ENCODE assay signal across 9 cellular contexts in the genomic region with DNA sequence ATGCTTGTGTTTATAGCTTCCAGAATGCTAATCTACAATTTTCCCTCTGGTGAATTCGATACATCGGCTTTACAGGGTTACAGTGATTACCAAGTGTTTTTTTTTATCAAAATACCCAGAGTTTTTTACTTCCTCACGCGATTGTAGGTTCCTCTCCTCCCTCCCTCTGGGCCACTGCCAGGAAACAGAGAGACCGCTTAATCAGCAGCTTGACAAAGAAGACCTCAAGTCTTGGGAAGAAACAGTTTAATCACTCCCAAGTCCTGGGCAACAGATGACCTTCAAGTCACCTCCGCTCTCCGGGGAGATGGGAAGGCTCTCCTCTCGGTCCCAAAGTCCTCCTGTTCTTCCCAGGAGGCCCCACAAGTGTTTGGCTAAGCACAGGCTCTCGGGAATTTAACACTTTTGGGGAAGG. TPM values are rescaled to one million over a fixed set of nuclear protein-coding genes. Genes with fewer than 3 reads are reported as not detected.
A peak's percentile ranks its signal among the peaks of the same experiment; 100 is the strongest.
DNase-seq lines count a peak whose midpoint lies in the region; ATAC-seq and TF ChIP-seq lines count a peak whose summit lies in the region.
"Had no signal": no experiment of that assay in that cellular context is flagged by ENCODE, and none has a peak within 500 bp of the region (broad histone marks: within the 10 kb centered on the region; RNA-seq: fewer than 3 reads in every experiment).

No MANE protein-coding gene starts in this region.

- CTCF ChIA-PET in WTC11 (lab: Charles Lee) = interaction anchor here (1.3 to 2.4 kb wide), 2 partner anchors 13 to 187 kb away, joined by 4 to 16 read pairs; no protein-coding TSS in a partner anchor

- intact Hi-C loops in right cardiac atrium (cut with DNase I) = no loop called here
- intact Hi-C loops in activated T-helper 1 cell treated with anti-CD3 and anti-CD28 coated beads, Interleukin-12 subunit alpha, Interleukin-12 subunit beta, Interleukin-2, Interleukin-4 antibody, amounts not matched to agents 30 ng/mL and 10 ng/mL and 1 ng/mL, durations not matched to agents 14 hours and 24 hours and 36 hours (cut with micrococcal nuclease) = no loop called here

- POLR2A ChIA-PET in WTC11 (lab: Charles Lee) = no interaction called here

- H3K27ac Mint-ChIP-seq in WTC11 = peak overlapping the region; percentile 48; the same call in 1 of the 2 replicates
- no peak overlapping the region for H3K27ac Mint-ChIP-seq in activated T-cell treated with anti-CD3 and anti-CD28 coated beads, Interleukin-2, amount 50 U/mL, for 24 hours
- no peak overlapping the region for H3K27ac Mint-ChIP-seq in activated T-helper 1 cell treated with anti-CD3 and anti-CD28 coated beads, Interleukin-12 subunit alpha, Interleukin-12 subunit beta, Interleukin-2, Interleukin-4 antibody, amounts not matched to agents 30 ng/mL and 10 ng/mL and 1 ng/mL, durations not matched to agents 14 hours and 24 hours and 36 hours

- no peak for TF ChIP-seq CTCF in WTC11 (IDR thresholded peaks at IDR 0.05)

- peak; percentile 44; the same call in 1 of the 2 replicates for ATAC-seq in WTC11
- ATAC-seq in right cardiac atrium = peak; percentile 53 to 63
- ATAC-seq in GM21381 (IDR thresholded peaks at IDR 0.05; ENCODE audit: unreplicated experiment) = no peak
- ATAC-seq in HG02852 (IDR thresholded peaks at IDR 0.05; ENCODE audit: unreplicated experiment) = no peak

- peaks cover 11% of the 10 kb centered on the region for H3K4me1 Mint-ChIP-seq in WTC11
- H3K4me1 Mint-ChIP-seq in activated T-cell treated with anti-CD3 and anti-CD28 coated beads, Interleukin-2, amount 50 U/mL, for 24 hours (ENCODE audit: low read depth) = peaks cover 6% of the 10 kb centered on the region
- H3K4me1 Mint-ChIP-seq in activated T-helper 1 cell treated with anti-CD3 and anti-CD28 coated beads, Interleukin-12 subunit alpha, Interleukin-12 subunit beta, Interleukin-2, Interleukin-4 antibody, amounts not matched to agents 30 ng/mL and 10 ng/mL and 1 ng/mL, durations not matched to agents 14 hours and 24 hours and 36 hours (ENCODE audit: low read depth) = no peaks in the 10 kb centered on the region

- H3K27me3 Mint-ChIP-seq in WTC11 (ENCODE audit: low read depth) = no peaks in the 10 kb centered on the region
- H3K27me3 Mint-ChIP-seq in activated T-cell treated with anti-CD3 and anti-CD28 coated beads, Interleukin-2, amount 50 U/mL, for 24 hours = peaks cover 23% of the 10 kb centered on the region
- peaks cover 26% of the 10 kb centered on the region for H3K27me3 Mint-ChIP-seq in activated T-helper 1 cell treated with anti-CD3 and anti-CD28 coated beads, Interleukin-12 subunit alpha, Interleukin-12 subunit beta, Interleukin-2, Interleukin-4 antibody, amounts not matched to agents 30 ng/mL and 10 ng/mL and 1 ng/mL, durations not matched to agents 14 hours and 24 hours and 36 hours (ENCODE audit: insufficient read depth)

- DNase-seq in ELF-1 (ENCODE audit: low read depth, low spot score) (peak; percentile 28), WTC11 (ENCODE audit: low spot score) (no peak), right cardiac atrium (peak; percentile 87 to 92 (median 90)), putamen (ENCODE audit: low spot score) (peak; percentile 47)
- no peak for DNase-seq in activated T-cell treated with anti-CD3 and anti-CD28 coated beads, Interleukin-2, amount 50 U/mL, for 24 hours
- DNase-seq in activated T-helper 1 cell treated with anti-CD3 and anti-CD28 coated beads, Interleukin-12 subunit alpha, Interleukin-12 subunit beta, Interleukin-2, Interleukin-4 antibody, amounts not matched to agents 30 ng/mL and 10 ng/mL and 1 ng/mL, durations not matched to agents 14 hours and 24 hours and 36 hours (ENCODE audit: low spot score) = no peak
- DNase-seq: NCI-H510A treated with DMSO at 0.1 percent for 48 hours had no signal

- H3K4me3 Mint-ChIP-seq in WTC11 = no peak overlapping the region
- H3K4me3 Mint-ChIP-seq in activated T-cell treated with anti-CD3 and anti-CD28 coated beads, Interleukin-2, amount 50 U/mL, for 24 hours = no peak overlapping the region
- no peak overlapping the region for H3K4me3 Mint-ChIP-seq in activated T-helper 1 cell treated with anti-CD3 and anti-CD28 coated beads, Interleukin-12 subunit alpha, Interleukin-12 subunit beta, Interleukin-2, Interleukin-4 antibody, amounts not matched to agents 30 ng/mL and 10 ng/mL and 1 ng/mL, durations not matched to agents 14 hours and 24 hours and 36 hours

- H3K4me3 ChIP-seq in right cardiac atrium (ENCODE audit: low read length) = no peak overlapping the region

- no peaks in the 10 kb centered on the region for H3K36me3 Mint-ChIP-seq in WTC11
- H3K36me3 Mint-ChIP-seq in activated T-cell treated with anti-CD3 and anti-CD28 coated beads, Interleukin-2, amount 50 U/mL, for 24 hours (ENCODE audit: low read depth) = no peaks in the 10 kb centered on the region
- H3K36me3 Mint-ChIP-seq in activated T-helper 1 cell treated with anti-CD3 and anti-CD28 coated beads, Interleukin-12 subunit alpha, Interleukin-12 subunit beta, Interleukin-2, Interleukin-4 antibody, amounts not matched to agents 30 ng/mL and 10 ng/mL and 1 ng/mL, durations not matched to agents 14 hours and 24 hours and 36 hours (ENCODE audit: low read depth) = no peaks in the 10 kb centered on the region

- no peak overlapping the region for H3K27ac ChIP-seq in right cardiac atrium (ENCODE audit: low read length)

- H3K9me3 ChIP-seq in right cardiac atrium (ENCODE audit: control insufficient read depth, low read length) = no peaks in the 10 kb centered on the region

- peaks cover 5% of the 10 kb centered on the region for H3K4me1 ChIP-seq in right cardiac atrium (ENCODE audit: control insufficient read depth, insufficient read depth, low read length)

- WGBS in right cardiac atrium = 11% methylated on average over 9 of the region's 9 CpGs

- H3K9me3 Mint-ChIP-seq in WTC11 = no peaks in the 10 kb centered on the region
- H3K9me3 Mint-ChIP-seq in activated T-cell treated with anti-CD3 and anti-CD28 coated beads, Interleukin-2, amount 50 U/mL, for 24 hours = no peaks in the 10 kb centered on the region
- H3K9me3 Mint-ChIP-seq in activated T-helper 1 cell treated with anti-CD3 and anti-CD28 coated beads, Interleukin-12 subunit alpha, Interleukin-12 subunit beta, Interleukin-2, Interleukin-4 antibody, amounts not matched to agents 30 ng/mL and 10 ng/mL and 1 ng/mL, durations not matched to agents 14 hours and 24 hours and 36 hours = no peaks in the 10 kb centered on the region

- no peaks in the 10 kb centered on the region for H3K27me3 ChIP-seq in right cardiac atrium (ENCODE audit: control insufficient read depth, insufficient read depth)

TF ChIP-seq in WTC11, 78 proteins besides CTCF, POLR2A, EP300 and RAD21 (continues in another document):
- TF ChIP-seq, protein P1, sequence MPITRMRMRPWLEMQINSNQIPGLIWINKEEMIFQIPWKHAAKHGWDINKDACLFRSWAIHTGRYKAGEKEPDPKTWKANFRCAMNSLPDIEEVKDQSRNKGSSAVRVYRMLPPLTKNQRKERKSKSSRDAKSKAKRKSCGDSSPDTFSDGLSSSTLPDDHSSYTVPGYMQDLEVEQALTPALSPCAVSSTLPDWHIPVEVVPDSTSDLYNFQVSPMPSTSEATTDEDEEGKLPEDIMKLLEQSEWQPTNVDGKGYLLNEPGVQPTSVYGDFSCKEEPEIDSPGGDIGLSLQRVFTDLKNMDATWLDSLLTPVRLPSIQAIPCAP (CRISPR knock-in tag; IDR thresholded peaks at IDR 0.05) = no peak
- TF ChIP-seq ZNF416 (CRISPR knock-in tag; IDR thresholded peaks at IDR 0.05) = no peak
- TF ChIP-seq, protein P2, sequence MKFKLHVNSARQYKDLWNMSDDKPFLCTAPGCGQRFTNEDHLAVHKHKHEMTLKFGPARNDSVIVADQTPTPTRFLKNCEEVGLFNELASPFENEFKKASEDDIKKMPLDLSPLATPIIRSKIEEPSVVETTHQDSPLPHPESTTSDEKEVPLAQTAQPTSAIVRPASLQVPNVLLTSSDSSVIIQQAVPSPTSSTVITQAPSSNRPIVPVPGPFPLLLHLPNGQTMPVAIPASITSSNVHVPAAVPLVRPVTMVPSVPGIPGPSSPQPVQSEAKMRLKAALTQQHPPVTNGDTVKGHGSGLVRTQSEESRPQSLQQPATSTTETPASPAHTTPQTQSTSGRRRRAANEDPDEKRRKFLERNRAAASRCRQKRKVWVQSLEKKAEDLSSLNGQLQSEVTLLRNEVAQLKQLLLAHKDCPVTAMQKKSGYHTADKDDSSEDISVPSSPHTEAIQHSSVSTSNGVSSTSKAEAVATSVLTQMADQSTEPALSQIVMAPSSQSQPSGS (CRISPR knock-in tag; IDR thresholded peaks at IDR 0.05; ENCODE audit: borderline replicate concordance, low read depth) = no peak

RNA-seq across cellular contexts. Expression of gene SMTNL2, which starts 23.5 kb away (rescaled TPM):
- total RNA-seq in WTC11 (2021) (2.7 to 3.8 TPM (median 3.8 TPM) in 3 replicates), right cardiac atrium (10 to 100 TPM; 10.7 to 20.8 (median 14.2) TPM)
- polyA plus RNA-seq in right cardiac atrium = 5.8 TPM
- not detected in 2 replicates for total RNA-seq in activated T-helper 1 cell treated with anti-CD3 and anti-CD28 coated beads, Interleukin-12 subunit alpha, Interleukin-12 subunit beta, Interleukin-2, Interleukin-4 antibody, amounts not matched to agents 30 ng/mL and 10 ng/mL and 1 ng/mL, durations not matched to agents 14 hours and 24 hours and 36 hours

RNA-seq across cellular contexts. Expression of gene ALOX15, which starts 33.7 kb away (rescaled TPM):
- total RNA-seq in WTC11 (2021) (0.32 to 0.82 TPM (median 0.50 TPM) in 3 replicates), right cardiac atrium (1 to 10 TPM in 2 of 4 donors, under 1 TPM in 1, not detected in 1; 0.91 to 2.0 (median 1.0) TPM)
- 0.05 TPM for polyA plus RNA-seq in right cardiac atrium
- total RNA-seq in activated T-helper 1 cell treated with anti-CD3 and anti-CD28 coated beads, Interleukin-12 subunit alpha, Interleukin-12 subunit beta, Interleukin-2, Interleukin-4 antibody, amounts not matched to agents 30 ng/mL and 10 ng/mL and 1 ng/mL, durations not matched to agents 14 hours and 24 hours and 36 hours = not detected in 2 replicates

RNA-seq across cellular contexts. Expression of gene GGT6, which starts 47.4 kb away (rescaled TPM):
- total RNA-seq in WTC11 (2021) (0.07 to 0.37 TPM (median 0.18 TPM) in 3 replicates), right cardiac atrium (not detected)
- polyA plus RNA-seq in right cardiac atrium = not detected
- not detected in 2 replicates for total RNA-seq in activated T-helper 1 cell treated with anti-CD3 and anti-CD28 coated beads, Interleukin-12 subunit alpha, Interleukin-12 subunit beta, Interleukin-2, Interleukin-4 antibody, amounts not matched to agents 30 ng/mL and 10 ng/mL and 1 ng/mL, durations not matched to agents 14 hours and 24 hours and 36 hours

RNA-seq across cellular contexts. Expression of gene MYBBP1A, which starts 52.6 kb away (rescaled TPM):
- total RNA-seq in WTC11 (2021) (108 to 163 TPM (median 118 TPM) in 3 replicates), right cardiac atrium (10 to 100 TPM; 18.4 to 28.5 (median 23.1) TPM)
- polyA plus RNA-seq in right cardiac atrium = 15.9 TPM
- total RNA-seq in activated T-helper 1 cell treated with anti-CD3 and anti-CD28 coated beads, Interleukin-12 subunit alpha, Interleukin-12 subunit beta, Interleukin-2, Interleukin-4 antibody, amounts not matched to agents 30 ng/mL and 10 ng/mL and 1 ng/mL, durations not matched to agents 14 hours and 24 hours and 36 hours = 186 and 195 TPM in 2 replicates

Comparison
In these comparisons a context has a peak if more than half of its experiments do, and no peak if none do; other contexts are left out.
1. DNase-seq: peak in ELF-1 (single experiment), right cardiac atrium (3 of 3) and putamen (single experiment); none in WTC11 (single experiment), activated T-cell treated with anti-CD3 and anti-CD28 coated beads, Interleukin-2, amount 50 U/mL, for 24 hours (single experiment) and activated T-helper 1 cell treated with anti-CD3 and anti-CD28 coated beads, Interleukin-12 subunit alpha, Interleukin-12 subunit beta, Interleukin-2, Interleukin-4 antibody, amounts not matched to agents 30 ng/mL and 10 ng/mL and 1 ng/mL, durations not matched to agents 14 hours and 24 hours and 36 hours (single experiment).
2. ATAC-seq: peak in WTC11 (single experiment) and right cardiac atrium (2 of 2); none in GM21381 (single experiment) and HG02852 (single experiment).